Comparison of ENCODE assay signal across 8 cellular contexts in the genomic region with DNA sequence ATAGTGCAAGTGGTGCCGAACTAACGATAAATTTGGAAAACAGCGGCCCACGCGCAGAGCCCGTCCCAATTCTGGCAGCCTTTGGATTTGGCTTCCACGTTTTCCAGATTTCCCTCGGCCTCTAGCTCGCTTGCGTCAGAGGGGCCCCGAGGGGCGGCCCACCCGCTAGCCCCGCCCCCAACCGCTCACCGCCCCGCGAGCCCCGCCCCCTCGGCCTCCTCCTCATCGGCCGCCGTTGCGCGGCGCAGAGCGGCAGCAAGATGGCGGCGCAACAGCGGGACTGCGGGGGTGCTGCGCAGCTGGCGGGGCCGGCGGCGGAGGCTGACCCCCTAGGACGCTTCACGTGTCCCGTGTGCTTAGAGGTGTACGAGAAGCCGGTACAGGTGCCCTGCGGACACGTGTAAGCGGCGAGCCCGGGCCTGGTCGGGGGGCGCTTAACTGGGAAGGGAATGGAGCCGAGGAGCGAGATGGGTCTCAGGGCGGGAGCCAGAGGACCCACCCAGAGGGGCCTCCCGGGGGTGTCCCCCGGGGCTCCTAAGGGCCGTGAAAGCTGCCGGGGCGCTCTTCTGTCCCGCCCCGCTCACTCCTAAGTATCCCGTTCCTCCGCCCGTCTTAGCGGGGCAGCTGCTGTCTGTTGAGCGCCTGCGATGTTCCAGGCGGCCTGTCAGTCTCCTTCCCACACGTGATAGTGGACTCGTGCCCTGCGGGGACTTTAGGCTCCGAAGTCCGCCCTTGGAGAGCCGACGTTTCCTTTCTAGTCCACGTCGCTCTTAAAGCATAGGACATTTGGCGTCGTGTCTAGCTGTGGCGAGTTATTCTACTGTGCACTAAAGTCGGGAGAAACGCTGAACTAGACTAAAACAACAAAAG. TPM values are rescaled to one million over a fixed set of nuclear protein-coding genes. Genes with fewer than 3 reads are reported as not detected.
DNase-seq lines count a peak whose midpoint lies in the region; ATAC-seq and TF ChIP-seq lines count a peak whose summit lies in the region.

A gene with protein sequence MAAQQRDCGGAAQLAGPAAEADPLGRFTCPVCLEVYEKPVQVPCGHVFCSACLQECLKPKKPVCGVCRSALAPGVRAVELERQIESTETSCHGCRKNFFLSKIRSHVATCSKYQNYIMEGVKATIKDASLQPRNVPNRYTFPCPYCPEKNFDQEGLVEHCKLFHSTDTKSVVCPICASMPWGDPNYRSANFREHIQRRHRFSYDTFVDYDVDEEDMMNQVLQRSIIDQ (plus strand): TSS at position 245 of the 870 bp plus-strand sequence. CDS start 16 bp downstream, at position 261.

- H3K4me2 ChIP-seq in PC-9 = peak within 1 kb of the TSS; percentile 98

- H3K4me3 Mint-ChIP-seq in IgD-negative memory B cell = peak within 1 kb of the TSS; percentile 96 to 98 (median 96)
- peak within 1 kb of the TSS; percentile 94 for H3K4me3 Mint-ChIP-seq in activated T-cell treated with anti-CD3 and anti-CD28 coated beads, Interleukin-2, amount 50 U/mL, for 24 hours

- peaks cover 30% of the 10 kb centered on the region; the same call in 1 of the 2 replicates for H3F3A ChIP-seq in PC-9 (ENCODE audit: insufficient read depth, low read depth)

- peak within 1 kb of the TSS; percentile 81 for H2AFZ ChIP-seq in PC-9

- peaks cover 4% of the 10 kb centered on the region for H3K36me3 Mint-ChIP-seq in IgD-negative memory B cell
- peaks cover 43% of the 10 kb centered on the region for H3K36me3 Mint-ChIP-seq in activated T-cell treated with anti-CD3 and anti-CD28 coated beads, Interleukin-2, amount 50 U/mL, for 24 hours (ENCODE audit: low read depth)

- peaks cover 38% of the 10 kb centered on the region for H4K20me1 ChIP-seq in PC-9 (ENCODE audit: insufficient read depth)

- H3K4me1 ChIP-seq in PC-9 (replicated peaks; ENCODE audit: insufficient read depth) (peaks cover 32% of the 10 kb centered on the region), mucosa of rectum (ENCODE audit: control insufficient read depth in 2 of 2, insufficient read depth in 2 of 2, low read length in 2 of 2) (peaks cover 29 to 32% of the 10 kb centered on the region in 2 donors)

- no peaks in the 10 kb centered on the region for H3K9me3 Mint-ChIP-seq in IgD-negative memory B cell
- no peaks in the 10 kb centered on the region for H3K9me3 Mint-ChIP-seq in activated T-cell treated with anti-CD3 and anti-CD28 coated beads, Interleukin-2, amount 50 U/mL, for 24 hours

- H3K4me1 Mint-ChIP-seq in IgD-negative memory B cell = peaks cover 38 to 44% (median 41%) of the 10 kb centered on the region in 3 donors
- peaks cover 40% of the 10 kb centered on the region for H3K4me1 Mint-ChIP-seq in activated T-cell treated with anti-CD3 and anti-CD28 coated beads, Interleukin-2, amount 50 U/mL, for 24 hours (ENCODE audit: low read depth)

- peak within 1 kb of the TSS; percentile 93 to 96 (median 96) for H3K27ac Mint-ChIP-seq in IgD-negative memory B cell
- peak within 1 kb of the TSS; percentile 93 for H3K27ac Mint-ChIP-seq in activated T-cell treated with anti-CD3 and anti-CD28 coated beads, Interleukin-2, amount 50 U/mL, for 24 hours

- 0 out of 2 replicates have a peak, but pooled peaks have one; percentile 28 for TF ChIP-seq CTCF in PC-9 (conservative IDR thresholded peaks at IDR 0.05)

- TF ChIP-seq POLR2A in erythroblast (IDR thresholded peaks at IDR 0.05; ENCODE audit: low read length) = peak; percentile 71

- POLR2A ChIA-PET in PC-9 (lab: Charles Lee; ENCODE audit: unreplicated experiment) = interaction anchor here (0.5 to 1.1 kb wide), 6 partner anchors 12 to 820 kb away, joined by 3 to 6 read pairs (median 4); no protein-coding TSS in a partner anchor

- peak within 1 kb of the TSS; percentile 69 for H3K27ac ChIP-seq in PC-9
- H3K27ac ChIP-seq in mucosa of rectum (ENCODE audit: low read depth in 2 of 2, low read length in 2 of 2) = peak within 1 kb of the TSS; percentile 88 to 90

- peaks cover 18% of the 10 kb centered on the region for H3K36me3 ChIP-seq in PC-9 (ENCODE audit: low read depth)
- peaks cover 3 to 11% of the 10 kb centered on the region in 2 donors for H3K36me3 ChIP-seq in mucosa of rectum (ENCODE audit: control insufficient read depth in 2 of 2, insufficient read depth in 2 of 2, low read length in 2 of 2)

- DNase-seq in COR-L47 (lab: John Stamatoyannopoulos, UW) (peak; percentile 92), PC-9 (peak; percentile 73 to 85), erythroblast (lab: John Stamatoyannopoulos, UW) (peak; percentile 94 to 98)
- peak; percentile 94 for DNase-seq in activated T-cell treated with anti-CD3 and anti-CD28 coated beads, Interleukin-2, amount 50 U/mL, for 24 hours
- peak; percentile 78 to 83 for DNase-seq in stimulated activated CD8-positive, alpha-beta memory T cell treated with anti-CD3 and anti-CD28 coated beads, Interleukin-4, amount 100 ng/mL, for 4 hours (ENCODE audit: low read depth in 2 of 2, low spot score in 1 of 2)

- H3K27me3 ChIP-seq in PC-9 (ENCODE audit: insufficient read depth, low read depth) (no peaks in the 10 kb centered on the region), mucosa of rectum (ENCODE audit: control insufficient read depth in 2 of 2, insufficient read depth in 2 of 2, low read length in 2 of 2) (no peaks in the 10 kb centered on the region)

- intact Hi-C loops in PC-9 (cut with micrococcal nuclease; ENCODE audit: unreplicated experiment) = loop anchor here (1.0 to 2.0 kb wide), 2 partner anchors 8 to 32 kb away; no protein-coding TSS in a partner anchor

- BruUV-seq in PC-9 (replicated peaks; lab: Mats Ljungman, UMichigan) = no TSS peak

- H3K9me3 ChIP-seq in PC-9 (ENCODE audit: insufficient read depth, low read depth) (no peaks in the 10 kb centered on the region), mucosa of rectum (ENCODE audit: control insufficient read depth in 2 of 2, low read length in 2 of 2) (no peaks in the 10 kb centered on the region)

- CTCF ChIA-PET in PC-9 (lab: Charles Lee) = interaction anchor here (0.6 to 1.1 kb wide), 2 partner anchors 43 to 135 kb away, joined by 3 to 6 read pairs; no protein-coding TSS in a partner anchor

- H3K79me2 ChIP-seq in PC-9 (ENCODE audit: low read depth) = peaks cover 52% of the 10 kb centered on the region

- ATAC-seq in GM21381 (IDR thresholded peaks at IDR 0.05; ENCODE audit: unreplicated experiment) = peak; percentile 68

- no peaks in the 10 kb centered on the region for H3K9me2 ChIP-seq in PC-9 (ENCODE audit: insufficient read depth)

- peak within 1 kb of the TSS; percentile 92 for H3K4me3 ChIP-seq in PC-9
- peak within 1 kb of the TSS; percentile 81 to 98 for H3K4me3 ChIP-seq in mucosa of rectum (ENCODE audit: low read length in 2 of 2)

- peak within 1 kb of the TSS; percentile 94 to 97 for H3K9ac ChIP-seq in mucosa of rectum (ENCODE audit: low read depth in 1 of 2, low read length in 2 of 2)

- no peaks in the 10 kb centered on the region for H3K27me3 Mint-ChIP-seq in IgD-negative memory B cell
- H3K27me3 Mint-ChIP-seq in activated T-cell treated with anti-CD3 and anti-CD28 coated beads, Interleukin-2, amount 50 U/mL, for 24 hours = no peaks in the 10 kb centered on the region

RNA-seq across cellular contexts. Expression of the gene that starts here (rescaled TPM):
- polyA plus RNA-seq in IgD-negative memory B cell = 119 TPM
- 92.5 and 125 TPM in 2 replicates for total RNA-seq in PC-9 (2021)

Comparison
In these comparisons a context has a peak if more than half of its experiments do, and no peak if none do; other contexts are left out.
1. Peak in every context shown above with its lines: DNase-seq, ATAC-seq, H3K4me3 ChIP-seq and H3K27ac ChIP-seq.